2 cellular contexts compared by ENCODE assay signal in genomic region chr1:145123992-145124641, GRCh38. TPM values are rescaled to one million over a fixed set of nuclear protein-coding genes. Genes with fewer than 3 reads are reported as not detected.
"Had no signal": no experiment of that assay in that cellular context is flagged by ENCODE, and none has a peak within 500 bp of the region (broad histone marks: within the 10 kb centered on the region; RNA-seq: fewer than 3 reads in every experiment).

No MANE protein-coding gene starts in this region.

RNA-seq across cellular contexts. Expression of gene FAM72D, which starts 28.3 kb away (rescaled TPM):
- total RNA-seq: thoracic aorta, transverse colon had no signal
